7 cellular contexts compared by ENCODE assay signal in the genomic region with DNA sequence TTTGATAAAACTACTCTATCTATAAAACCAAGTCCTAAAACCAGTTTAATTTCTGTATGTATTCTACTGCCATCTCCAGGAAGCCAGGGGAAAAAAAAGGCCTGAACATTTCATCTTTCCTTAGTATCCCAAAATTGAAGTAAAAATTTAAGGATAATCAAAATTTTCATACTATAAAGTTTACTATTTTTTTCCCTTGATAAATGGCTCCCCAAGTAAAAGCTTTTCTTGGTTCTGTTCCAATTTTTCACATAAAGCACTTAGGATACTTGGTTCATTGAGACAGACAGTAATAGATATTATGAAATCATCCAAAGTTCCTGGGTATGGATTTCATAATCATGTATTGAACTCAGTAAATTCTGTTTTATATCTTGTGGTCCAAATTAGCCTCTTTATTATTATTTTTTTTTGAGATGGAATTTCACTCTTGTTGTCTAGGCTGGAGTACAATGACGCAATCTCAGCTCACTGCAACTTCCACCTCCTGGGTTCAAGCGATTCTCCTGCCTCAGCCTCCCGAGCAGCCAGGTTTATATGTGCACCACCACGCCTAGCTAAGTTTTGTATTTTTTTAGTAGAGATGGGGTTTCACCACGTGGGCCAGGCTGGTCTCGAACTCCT. TPM values are rescaled to one million over a fixed set of nuclear protein-coding genes. Genes with fewer than 3 reads are reported as not detected.
DNase-seq lines count a peak whose midpoint lies in the region; ATAC-seq and TF ChIP-seq lines count a peak whose summit lies in the region.

No MANE protein-coding gene starts in this region.

- H3K4me1 ChIP-seq in PC-9 (replicated peaks; ENCODE audit: insufficient read depth) = no peaks in the 10 kb centered on the region
- no peaks in the 10 kb centered on the region for H3K4me1 ChIP-seq in smooth muscle cell (ENCODE audit: low read depth)
- H3K4me1 ChIP-seq in GM23338 (ENCODE audit: insufficient read depth) = no peaks in the 10 kb centered on the region; the same call in 1 of the 2 replicates

- no peaks in the 10 kb centered on the region for H3K9me3 Mint-ChIP-seq in GM23338

- no peaks in the 10 kb centered on the region for H3K27me3 Mint-ChIP-seq in GM23338 (ENCODE audit: insufficient read depth, low read depth, poor library complexity)

- intact Hi-C loops in PC-9 (cut with micrococcal nuclease; ENCODE audit: unreplicated experiment) = loop anchor here (1.0 to 5.0 kb wide), 5 partner anchors 20 to 116 kb away; no protein-coding TSS in a partner anchor

- no peak overlapping the region for H3K4me3 ChIP-seq in GM12865 (ENCODE audit: low read depth, low read length)
- no peak overlapping the region for H3K4me3 ChIP-seq in PC-9
- H3K4me3 ChIP-seq in smooth muscle cell = no peak overlapping the region
- no peak overlapping the region for H3K4me3 ChIP-seq in GM23338

- H3K36me3 Mint-ChIP-seq in GM23338 (ENCODE audit: low read depth) = peaks cover 32% of the 10 kb centered on the region; the same call in 2 of the 3 replicates

- H3K79me2 ChIP-seq in PC-9 (ENCODE audit: low read depth) (no peaks in the 10 kb centered on the region), smooth muscle cell (ENCODE audit: low read depth) (peaks cover 3% of the 10 kb centered on the region), GM23338 (replicated peaks; ENCODE audit: insufficient read depth) (no peaks in the 10 kb centered on the region)

- H3K36me3 ChIP-seq in PC-9 (ENCODE audit: low read depth) (no peaks in the 10 kb centered on the region; the same call in 1 of the 2 replicates), smooth muscle cell (ENCODE audit: low read depth) (no peaks in the 10 kb centered on the region), GM23338 (ENCODE audit: insufficient read depth) (0 out of 2 replicates have a peak, but pooled peaks cover 11% of the 10 kb centered on the region)

- no TSS peak for BruUV-seq in PC-9 (replicated peaks; lab: Mats Ljungman, UMichigan)

- CTCF ChIA-PET in PC-9 (lab: Charles Lee) = interaction anchor here (0.6 to 1.7 kb wide), 9 partner anchors 20 to 454 kb away, joined by 3 to 6 read pairs (median 3); no protein-coding TSS in a partner anchor

- H3K27ac ChIP-seq in PC-9 (no peak overlapping the region), smooth muscle cell (ENCODE audit: low read depth) (no peak overlapping the region), GM23338 (ENCODE audit: low read depth) (no peak overlapping the region)

- H3K27me3 ChIP-seq in PC-9 (ENCODE audit: insufficient read depth, low read depth) (no peaks in the 10 kb centered on the region), smooth muscle cell (ENCODE audit: low read depth) (no peaks in the 10 kb centered on the region), GM23338 (ENCODE audit: insufficient read depth) (no peaks in the 10 kb centered on the region)

- ATAC-seq in GM23338 = no peak
- no peak for ATAC-seq in HG03342 (IDR thresholded peaks at IDR 0.05; ENCODE audit: unreplicated experiment)

- DNase-seq in GM12865 (ENCODE audit: low read depth) (no peak), PC-9 (no peak), fibroblast of peridontal ligament (ENCODE audit: extremely low read depth) (peak; percentile 72), smooth muscle cell (lab: John Stamatoyannopoulos, UW; ENCODE audit: unreplicated experiment) (no peak), NK-92 (lab: John Stamatoyannopoulos, UW; ENCODE audit: unreplicated experiment) (no peak), GM23338 (ENCODE audit: low spot score) (no peak)

- H3K4me2 ChIP-seq in PC-9 (no peak overlapping the region), smooth muscle cell (no peak overlapping the region), GM23338 (no peak overlapping the region)

- H3F3A ChIP-seq in PC-9 (ENCODE audit: insufficient read depth, low read depth) = no peaks in the 10 kb centered on the region
- H3F3A ChIP-seq in smooth muscle cell (ENCODE audit: low read depth) = no peaks in the 10 kb centered on the region
- no peaks in the 10 kb centered on the region for H3F3A ChIP-seq in GM23338 (replicated peaks; ENCODE audit: low read depth)

- H2AFZ ChIP-seq in PC-9 (no peak overlapping the region), smooth muscle cell (ENCODE audit: low read depth) (no peak overlapping the region), GM23338 (no peak overlapping the region)

- WGBS in smooth muscle cell (ENCODE audit: low lambda C conversion rate) = 90% methylated on average over 6 of the region's 6 CpGs

- no peaks in the 10 kb centered on the region for H3K4me1 Mint-ChIP-seq in GM23338

- H3K9me2 ChIP-seq in PC-9 (ENCODE audit: insufficient read depth) (no peaks in the 10 kb centered on the region), GM23338 (ENCODE audit: insufficient read depth) (no peaks in the 10 kb centered on the region)

- POLR2A ChIA-PET in PC-9 (lab: Charles Lee; ENCODE audit: unreplicated experiment) = interaction anchor here (0.7 to 0.8 kb wide), 2 partner anchors 46 to 50 kb away, joined by 4 to 5 read pairs; no protein-coding TSS in a partner anchor

- H4K20me1 ChIP-seq in PC-9 (ENCODE audit: insufficient read depth) (no peaks in the 10 kb centered on the region), smooth muscle cell (ENCODE audit: low read depth) (no peaks in the 10 kb centered on the region), GM23338 (replicated peaks; ENCODE audit: insufficient read depth) (no peaks in the 10 kb centered on the region)

- H3K9me3 ChIP-seq in PC-9 (ENCODE audit: insufficient read depth, low read depth) (no peaks in the 10 kb centered on the region), smooth muscle cell (replicated peaks; ENCODE audit: low read depth) (no peaks in the 10 kb centered on the region)

- H3K4me3 Mint-ChIP-seq in GM23338 = no peak overlapping the region

- no peak overlapping the region for H3K9ac ChIP-seq in smooth muscle cell (ENCODE audit: low read depth)

- H3K27ac Mint-ChIP-seq in GM23338 = no peak overlapping the region

- TF ChIP-seq CTCF in GM12865 (IDR thresholded peaks at IDR 0.05; ENCODE audit: insufficient read depth, low read depth, low read length, missing control alignments) = peak; percentile 3
- peak; percentile 60 for TF ChIP-seq CTCF in PC-9 (conservative IDR thresholded peaks at IDR 0.05)
- TF ChIP-seq CTCF in smooth muscle cell (IDR thresholded peaks at IDR 0.05; ENCODE audit: borderline replicate concordance, insufficient read depth, poor library complexity, severe bottlenecking) = peak; percentile 65
- TF ChIP-seq CTCF in GM23338 (conservative IDR thresholded peaks at IDR 0.05; ENCODE audit: low read depth in 2 of 2) = peak in 1 of 2 experiments; percentile 36; a peak in 3 of 4 replicates

TF ChIP-seq in GM23338, 12 proteins besides CTCF, POLR2A, EP300 and RAD21 (continues in another document):
- TF ChIP-seq, protein P1, sequence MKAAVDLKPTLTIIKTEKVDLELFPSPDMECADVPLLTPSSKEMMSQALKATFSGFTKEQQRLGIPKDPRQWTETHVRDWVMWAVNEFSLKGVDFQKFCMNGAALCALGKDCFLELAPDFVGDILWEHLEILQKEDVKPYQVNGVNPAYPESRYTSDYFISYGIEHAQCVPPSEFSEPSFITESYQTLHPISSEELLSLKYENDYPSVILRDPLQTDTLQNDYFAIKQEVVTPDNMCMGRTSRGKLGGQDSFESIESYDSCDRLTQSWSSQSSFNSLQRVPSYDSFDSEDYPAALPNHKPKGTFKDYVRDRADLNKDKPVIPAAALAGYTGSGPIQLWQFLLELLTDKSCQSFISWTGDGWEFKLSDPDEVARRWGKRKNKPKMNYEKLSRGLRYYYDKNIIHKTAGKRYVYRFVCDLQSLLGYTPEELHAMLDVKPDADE (IDR thresholded peaks at IDR 0.05) = no peak
- TF ChIP-seq EZH2 (IDR thresholded peaks at IDR 0.05; ENCODE audit: low read depth, unreplicated experiment) = no peak

RNA-seq across cellular contexts. Expression of a gene that starts 34.5 kb away (rescaled TPM):
- total RNA-seq in PC-9 (2021) (64.1 and 67.5 TPM in 2 replicates), smooth muscle cell (17.3 and 30.7 TPM in 2 replicates)
- polyA plus RNA-seq in smooth muscle cell (15.2 and 19.5 TPM in 2 replicates), GM23338 (2016; fragmentation: Nextera tagmentation; extraction: Ambion mirVana) (51.3 and 64.2 TPM in 2 replicates)
- total RNA-seq in GM23338 (2014; rRNA removed; shearing (Covaris generic)) = 47.8 and 64.3 TPM in 2 replicates

RNA-seq across cellular contexts. Expression of a gene that starts 46.6 kb away (rescaled TPM):
- total RNA-seq in PC-9 (2021) = 1,720 and 1,743 TPM in 2 replicates
- 2,380 and 2,477 TPM in 2 replicates for total RNA-seq in smooth muscle cell
- 2,665 and 3,194 TPM in 2 replicates for polyA plus RNA-seq in smooth muscle cell
- total RNA-seq in GM23338 (2014; rRNA removed; shearing (Covaris generic)) = 202 and 203 TPM in 2 replicates
- 207 and 225 TPM in 2 replicates for polyA plus RNA-seq in GM23338 (2016; fragmentation: Nextera tagmentation; extraction: Ambion mirVana)
